Comparison of ENCODE assay signal across 2 cellular contexts in genomic region chr1:203607169-203607873, GRCh38.
TF ChIP-seq lines count a peak whose summit lies in the region.

No MANE protein-coding gene starts in this region.

TF ChIP-seq in WTC11, 78 proteins besides CTCF, POLR2A, EP300 and RAD21 (continued from another document):
- TF ChIP-seq ATF2 (CRISPR knock-in tag; IDR thresholded peaks at IDR 0.05; ENCODE audit: borderline replicate concordance, low read depth) (no peak), PRRX2 (CRISPR knock-in tag; IDR thresholded peaks at IDR 0.05) (no peak), ZNF423 (CRISPR knock-in tag; IDR thresholded peaks at IDR 0.05) (no peak), ZMAT4 (CRISPR knock-in tag; IDR thresholded peaks at IDR 0.05) (no peak), NR1H2 (CRISPR knock-in tag; IDR thresholded peaks at IDR 0.05) (no peak)

TF ChIP-seq in GM23338, 12 proteins besides CTCF, POLR2A, EP300 and RAD21 (continued from another document):
- no peak for TF ChIP-seq ZNF462 (CRISPR knock-in tag; IDR thresholded peaks at IDR 0.05)
- no peak for TF ChIP-seq EZH2phosphoT487 (IDR thresholded peaks at IDR 0.05; ENCODE audit: unreplicated experiment)
- no peak for TF ChIP-seq ETS1 (IDR thresholded peaks at IDR 0.05)
- no peak for TF ChIP-seq POLR2AphosphoS5 (IDR thresholded peaks at IDR 0.05; ENCODE audit: low read depth)
- TF ChIP-seq EZH2 (IDR thresholded peaks at IDR 0.05; ENCODE audit: low read depth, unreplicated experiment) = no peak
- TF ChIP-seq ZNF114 (CRISPR knock-in tag; IDR thresholded peaks at IDR 0.05) = no peak
- TF ChIP-seq STAT1 (IDR thresholded peaks at IDR 0.05; ENCODE audit: unreplicated experiment) = no peak
- TF ChIP-seq ZNF331 (CRISPR knock-in tag; IDR thresholded peaks at IDR 0.05; ENCODE audit: low read depth) = no peak
- TF ChIP-seq JUNB (IDR thresholded peaks at IDR 0.05; ENCODE audit: unreplicated experiment) = no peak
